ENCODE assay signal across 14 cellular contexts in the genomic region with DNA sequence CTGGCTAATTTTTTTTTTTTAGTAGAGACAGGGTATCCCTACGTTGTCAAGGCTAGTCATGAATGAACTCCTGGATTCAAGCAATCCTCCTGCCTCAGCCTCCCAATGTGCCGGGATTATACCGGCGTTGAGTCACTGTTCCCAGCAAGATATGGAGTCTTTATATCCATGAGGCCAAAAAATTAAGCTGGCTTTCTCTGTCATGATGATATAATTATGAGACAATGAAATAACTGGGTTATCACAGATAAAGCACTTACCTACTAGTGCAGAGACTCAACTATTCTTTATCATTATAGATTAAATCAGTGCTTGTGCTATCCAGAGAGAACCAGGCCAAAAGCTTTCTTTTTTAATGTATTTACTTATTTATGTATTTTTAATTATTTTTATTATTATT. TPM values are rescaled to one million over a fixed set of nuclear protein-coding genes. Genes with fewer than 3 reads are reported as not detected.
DNase-seq lines count a peak whose midpoint lies in the region; ATAC-seq and TF ChIP-seq lines count a peak whose summit lies in the region.
"Had no signal": no experiment of that assay in that cellular context is flagged by ENCODE, and none has a peak within 500 bp of the region (broad histone marks: within the 10 kb centered on the region; RNA-seq: fewer than 3 reads in every experiment).

No MANE protein-coding gene starts in this region.

- H3K9me3 ChIP-seq in upper lobe of left lung, result no peaks in the 10 kb centered on the region
- no peaks in the 10 kb centered on the region for H3K9me3 ChIP-seq in HAP-1
- H3K9me3 ChIP-seq: tibial artery had no signal

- TF ChIP-seq CTCF in activated B cell treated with CpG ODN at 0.5 μM for 24 hours (IDR thresholded peaks at IDR 0.05) (no peak), fibroblast of pulmonary artery (IDR thresholded peaks at IDR 0.05; ENCODE audit: low read length, missing control alignments) (no peak), upper lobe of left lung (IDR thresholded peaks at IDR 0.05) (no peak)

- H3K27me3 ChIP-seq in upper lobe of left lung (no peaks in the 10 kb centered on the region), HAP-1 (ENCODE audit: low read depth) (no peaks in the 10 kb centered on the region)
- H3K27me3 ChIP-seq: tibial artery had no signal

- H3K36me3 ChIP-seq in upper lobe of left lung, result peaks cover 0 to 21% (median 1%) of the 10 kb centered on the region in 4 donors
- peaks cover 12% of the 10 kb centered on the region for H3K36me3 ChIP-seq in HAP-1 (replicated peaks)

- H3K27ac Mint-ChIP-seq in activated naive CD4-positive, alpha-beta T cell treated with anti-CD3 and anti-CD28 coated beads, Interleukin-2, amount 10 ng/mL, durations not matched to agents 7 days and 5 days, result peak overlapping the region; percentile 99
- peak overlapping the region; percentile 93 for H3K27ac Mint-ChIP-seq in activated B cell treated with CpG ODN at 0.5 μM for 24 hours

- peaks cover 88% of the 10 kb centered on the region for H3K4me1 Mint-ChIP-seq in activated naive CD4-positive, alpha-beta T cell treated with anti-CD3 and anti-CD28 coated beads, Interleukin-2, amount 10 ng/mL, durations not matched to agents 7 days and 5 days
- peaks cover 20% of the 10 kb centered on the region for H3K4me1 Mint-ChIP-seq in activated B cell treated with CpG ODN at 0.5 μM for 24 hours

- H3K4me3 ChIP-seq in fibroblast of pulmonary artery (replicated peaks; ENCODE audit: low read depth, low read length), result no peak overlapping the region
- no peak overlapping the region for H3K4me3 ChIP-seq in upper lobe of left lung
- H3K4me3 ChIP-seq in HAP-1, result no peak overlapping the region
- H3K4me3 ChIP-seq: tibial artery had no signal

- WGBS in upper lobe of left lung, 2 donors, result 94 to 96% methylated on average over 4 of the region's 4 CpGs

- POLR2A ChIA-PET in activated B cell treated with CpG ODN at 0.5 μM for 24 hours (lab: Charles Lee), result no interaction called here

- ATAC-seq in activated B cell treated with CpG ODN at 0.5 μM for 24 hours (ENCODE audit: low read depth), result no peak
- no peak for ATAC-seq in upper lobe of left lung (ENCODE audit: low FRiP score in 2 of 2)
- ATAC-seq: HepG2 had no signal

- no peaks in the 10 kb centered on the region for H3K9me3 Mint-ChIP-seq in activated naive CD4-positive, alpha-beta T cell treated with anti-CD3 and anti-CD28 coated beads, Interleukin-2, amount 10 ng/mL, durations not matched to agents 7 days and 5 days
- H3K9me3 Mint-ChIP-seq in activated B cell treated with CpG ODN at 0.5 μM for 24 hours, result no peaks in the 10 kb centered on the region

- DNase-seq in activated naive CD4-positive, alpha-beta T cell treated with anti-CD3 and anti-CD28 coated beads, Interleukin-2, amount 10 ng/mL, durations not matched to agents 7 days and 5 days, result no peak
- DNase-seq in activated naive CD4-positive, alpha-beta T cell treated with Interleukin-2 at 50 U/mL for 16 hours, result no peak
- DNase-seq in activated B cell treated with CpG ODN at 0.5 μM for 24 hours, result no peak
- peak; percentile 26 for DNase-seq in fibroblast of pulmonary artery (ENCODE audit: low read depth)
- DNase-seq in upper lobe of left lung, result no peak
- DNase-seq in NCI-H1436 (lab: John Stamatoyannopoulos, UW), result no peak
- no peak for DNase-seq in HAP-1 (ENCODE audit: low spot score in 2 of 2)
- DNase-seq in activated gamma-delta T cell (lab: John Stamatoyannopoulos, UW), result no peak
- DNase-seq: activated CD4-positive, alpha-beta T cell treated with anti-CD3 and anti-CD28 coated beads, Interleukin-2, amount 50 U/mL, for 1 hour; DMS53; NCI-H1048; retina; tibial artery had no signal

- in situ Hi-C loops in HAP-1 (cut with MboI; ENCODE audit: low sequenced_read_pairs), result no loop called here

- peaks cover 49% of the 10 kb centered on the region for H3K36me3 Mint-ChIP-seq in activated naive CD4-positive, alpha-beta T cell treated with anti-CD3 and anti-CD28 coated beads, Interleukin-2, amount 10 ng/mL, durations not matched to agents 7 days and 5 days
- peaks cover 41% of the 10 kb centered on the region for H3K36me3 Mint-ChIP-seq in activated B cell treated with CpG ODN at 0.5 μM for 24 hours (ENCODE audit: low read depth)

- no peaks in the 10 kb centered on the region for H3K27me3 Mint-ChIP-seq in activated naive CD4-positive, alpha-beta T cell treated with anti-CD3 and anti-CD28 coated beads, Interleukin-2, amount 10 ng/mL, durations not matched to agents 7 days and 5 days
- H3K27me3 Mint-ChIP-seq in activated B cell treated with CpG ODN at 0.5 μM for 24 hours, result no peaks in the 10 kb centered on the region

- H3K4me1 ChIP-seq in upper lobe of left lung (peaks cover 7 to 20% (median 13%) of the 10 kb centered on the region in 4 donors), HAP-1 (no peaks in the 10 kb centered on the region)

- TF ChIP-seq EP300 in upper lobe of left lung (IDR thresholded peaks at IDR 0.05), result no peak

- peak overlapping the region in 3 of 4 donors; percentile 16 to 58 (median 45) for H3K27ac ChIP-seq in upper lobe of left lung
- H3K27ac ChIP-seq: tibial artery had no signal

- H3K4me3 Mint-ChIP-seq in activated naive CD4-positive, alpha-beta T cell treated with anti-CD3 and anti-CD28 coated beads, Interleukin-2, amount 10 ng/mL, durations not matched to agents 7 days and 5 days, result peak overlapping the region; percentile 80
- H3K4me3 Mint-ChIP-seq in activated B cell treated with CpG ODN at 0.5 μM for 24 hours, result no peak overlapping the region

- CTCF ChIA-PET in activated naive CD4-positive, alpha-beta T cell treated with anti-CD3 and anti-CD28 coated beads, Interleukin-2, amount 10 ng/mL, durations not matched to agents 7 days and 5 days (lab: Charles Lee), result interaction anchor here (1.1 to 11.4 kb wide), 8 partner anchors 8 to 212 kb away, joined by 3 to 71 read pairs (median 4); a partner anchor contains a TSS
- CTCF ChIA-PET in activated B cell treated with CpG ODN at 0.5 μM for 24 hours (lab: Charles Lee), result interaction anchor here (1.0 to 1.6 kb wide), 2 partner anchors 22 to 23 kb away, joined by 4 read pairs; no protein-coding TSS in a partner anchor

- intact Hi-C loops in activated B cell treated with CpG ODN at 0.5 μM for 24 hours (cut with micrococcal nuclease), result no loop called here

- no peak for TF ChIP-seq POLR2A in upper lobe of left lung (IDR thresholded peaks at IDR 0.05)

RNA-seq across cellular contexts. Expression of a gene that starts 36.2 kb away (rescaled TPM):
- total RNA-seq in activated B cell treated with CpG ODN at 0.5 μM for 24 hours, result 22.0 and 30.5 TPM in 2 replicates
- total RNA-seq in upper lobe of left lung, result 100 to 1,000 TPM in 1 of 6 donors, 10 to 100 TPM in 5; 29.9 to 126 (median 30.5) TPM

RNA-seq across cellular contexts. Expression of a gene that starts 36.4 kb away (rescaled TPM):
- 5.7 and 8.6 TPM in 2 replicates for total RNA-seq in activated B cell treated with CpG ODN at 0.5 μM for 24 hours
- total RNA-seq in upper lobe of left lung, result 10 to 100 TPM in 2 of 6 donors, 1 to 10 TPM in 4; 5.9 to 13.0 (median 8.5) TPM
